In genomic region chrX:46836701-46837542, GRCh38 we compare ENCODE assay signal across 8 cellular contexts. TPM values are rescaled to one million over a fixed set of nuclear protein-coding genes. Genes with fewer than 3 reads are reported as not detected.
A peak's percentile ranks its signal among the peaks of the same experiment; 100 is the strongest.
DNase-seq lines count a peak whose midpoint lies in the region; ATAC-seq and TF ChIP-seq lines count a peak whose summit lies in the region.

TSS of gene RP2 (plus strand) at chrX:46837043. CDS start at chrX:46837101, 58 bp downstream.

- BruUV-seq in PC-9 (replicated peaks; lab: Mats Ljungman, UMichigan), result TSS peak; percentile 59

- no peaks in the 10 kb centered on the region for H3K27me3 ChIP-seq in PC-9 (ENCODE audit: insufficient read depth, low read depth)
- no peaks in the 10 kb centered on the region for H3K27me3 ChIP-seq in esophagus (ENCODE audit: control insufficient read depth in 1 of 2, insufficient read depth in 2 of 2, low read length in 2 of 2)
- H3K27me3 ChIP-seq in mucosa of rectum (ENCODE audit: control insufficient read depth in 2 of 2, insufficient read depth in 2 of 2, low read length in 2 of 2), result no peaks in the 10 kb centered on the region

- 1 to 24% methylated on average over 66 to 71 of the region's 71 CpGs for WGBS in esophagus, 2 donors

- H3K4me3 ChIP-seq in PC-9 (peak within 1 kb of the TSS; percentile 65), esophagus (ENCODE audit: low read depth in 1 of 2, low read length in 2 of 2) (peak within 1 kb of the TSS; percentile 60 to 81), mucosa of rectum (ENCODE audit: low read length in 2 of 2) (peak within 1 kb of the TSS; percentile 87 to 88)

- POLR2A ChIA-PET in PC-9 (lab: Charles Lee; ENCODE audit: unreplicated experiment), result interaction anchor here (0.5 to 0.7 kb wide), 3 partner anchors 59 to 1964 kb away, joined by 3 read pairs; partner anchors contain the start of gene KDM6A

- H3K9ac ChIP-seq in mucosa of rectum (ENCODE audit: low read depth in 1 of 2, low read length in 2 of 2), result peak within 1 kb of the TSS; percentile 84 to 95

- no peak for TF ChIP-seq CTCF in PC-9 (conservative IDR thresholded peaks at IDR 0.05)

- H3K9me3 ChIP-seq in PC-9 (ENCODE audit: insufficient read depth, low read depth) (no peaks in the 10 kb centered on the region), esophagus (ENCODE audit: control insufficient read depth in 2 of 2, insufficient read depth in 1 of 2, low read depth in 1 of 2, low read length in 1 of 2) (no peaks in the 10 kb centered on the region), mucosa of rectum (ENCODE audit: control insufficient read depth in 2 of 2, low read length in 2 of 2) (peaks cover 0 to 2% of the 10 kb centered on the region in 2 donors)

- no peak within 1 kb of the TSS for H2AFZ ChIP-seq in PC-9

- peak; percentile 87 for ATAC-seq in GM21619 (IDR thresholded peaks at IDR 0.05; ENCODE audit: unreplicated experiment)
- peak; percentile 97 to 98 for ATAC-seq in activated T-cell treated with anti-CD3 and anti-CD28 coated beads, Interleukin-2, amount 50 U/mL, for 4 hours

- no peak for TF ChIP-seq RAD21 in Ishikawa (IDR thresholded peaks at IDR 0.05; ENCODE audit: low read depth)

- H3K4me1 Mint-ChIP-seq in activated T-cell treated with anti-CD3 and anti-CD28 coated beads, Interleukin-2, amount 50 U/mL, for 4 hours (ENCODE audit: low read depth), result peaks cover 7% of the 10 kb centered on the region

- H3K27me3 Mint-ChIP-seq in activated T-cell treated with anti-CD3 and anti-CD28 coated beads, Interleukin-2, amount 50 U/mL, for 4 hours (ENCODE audit: low read depth), result no peaks in the 10 kb centered on the region

- no peaks in the 10 kb centered on the region for H3K36me3 Mint-ChIP-seq in activated T-cell treated with anti-CD3 and anti-CD28 coated beads, Interleukin-2, amount 50 U/mL, for 4 hours (ENCODE audit: insufficient read depth)

- no peaks in the 10 kb centered on the region for H4K20me1 ChIP-seq in PC-9 (ENCODE audit: insufficient read depth)

- no peaks in the 10 kb centered on the region for H3F3A ChIP-seq in PC-9 (ENCODE audit: insufficient read depth, low read depth)

- peak within 1 kb of the TSS; percentile 68 for H3K27ac ChIP-seq in PC-9
- H3K27ac ChIP-seq in esophagus (ENCODE audit: low read depth in 2 of 2, low read length in 1 of 2), result peak within 1 kb of the TSS; percentile 86 to 96
- peak within 1 kb of the TSS; percentile 92 to 95 for H3K27ac ChIP-seq in mucosa of rectum (ENCODE audit: low read depth in 2 of 2, low read length in 2 of 2)

- H3K4me3 Mint-ChIP-seq in activated T-cell treated with anti-CD3 and anti-CD28 coated beads, Interleukin-2, amount 50 U/mL, for 4 hours, result peak within 1 kb of the TSS; percentile 97

- peaks cover 41% of the 10 kb centered on the region for H3K79me2 ChIP-seq in PC-9 (ENCODE audit: low read depth)

- H3K4me1 ChIP-seq in PC-9 (replicated peaks; ENCODE audit: insufficient read depth) (no peaks in the 10 kb centered on the region; the same call in 1 of the 2 replicates), esophagus (ENCODE audit: control insufficient read depth in 2 of 2, insufficient read depth in 2 of 2, low read length in 1 of 2) (peaks cover 0 to 2% of the 10 kb centered on the region in 2 donors), mucosa of rectum (ENCODE audit: control insufficient read depth in 2 of 2, insufficient read depth in 2 of 2, low read length in 2 of 2) (peaks cover 0 to 3% of the 10 kb centered on the region in 2 donors)

- DNase-seq in DMS153 treated with DMSO at 0.1 percent for 48 hours (lab: John Stamatoyannopoulos, UW; ENCODE audit: unreplicated experiment) (peak; percentile 55), PC-9 (peak; percentile 81 to 83)
- DNase-seq in activated T-cell treated with anti-CD3 and anti-CD28 coated beads, Interleukin-2, amount 50 U/mL, for 4 hours, result peak; percentile 81
- peak; percentile 72 to 82 for DNase-seq in stimulated activated CD8-positive, alpha-beta memory T cell treated with anti-CD3 and anti-CD28 coated beads, Interleukin-4, amount 100 ng/mL, for 4 hours (ENCODE audit: low read depth in 2 of 2, low spot score in 1 of 2)

- H3K9me2 ChIP-seq in PC-9 (ENCODE audit: insufficient read depth), result no peaks in the 10 kb centered on the region

- TF ChIP-seq EP300 in Ishikawa (IDR thresholded peaks at IDR 0.05; ENCODE audit: borderline replicate concordance), result no peak

- H3K9me3 Mint-ChIP-seq in activated T-cell treated with anti-CD3 and anti-CD28 coated beads, Interleukin-2, amount 50 U/mL, for 4 hours, result no peaks in the 10 kb centered on the region

- peak within 1 kb of the TSS; percentile 72 for H3K4me2 ChIP-seq in PC-9

- CTCF ChIA-PET in PC-9 (lab: Charles Lee), result no interaction called here

- no peaks in the 10 kb centered on the region for H3K36me3 ChIP-seq in PC-9 (ENCODE audit: low read depth)
- H3K36me3 ChIP-seq in esophagus (ENCODE audit: control insufficient read depth in 2 of 2, insufficient read depth in 2 of 2, low read length in 1 of 2), result no peaks in the 10 kb centered on the region
- H3K36me3 ChIP-seq in mucosa of rectum (ENCODE audit: control insufficient read depth in 2 of 2, insufficient read depth in 2 of 2, low read length in 2 of 2), result no peaks in the 10 kb centered on the region

- intact Hi-C loops in PC-9 (cut with micrococcal nuclease; ENCODE audit: unreplicated experiment), result loop anchor here (2.0 kb wide), 1 partner anchor 78 kb away; the partner anchor contains the start of gene SLC9A7

TF ChIP-seq in Ishikawa, 13 proteins besides CTCF, POLR2A, EP300 and RAD21:
- peak; percentile 59; the same call in 1 of the 2 replicates for TF ChIP-seq TAF1 (IDR thresholded peaks at IDR 0.05; ENCODE audit: low read depth)
- TF ChIP-seq NFIC (IDR thresholded peaks at IDR 0.05), result no peak
- TF ChIP-seq FOXM1 (IDR thresholded peaks at IDR 0.05; ENCODE audit: borderline replicate concordance, low read depth), result no peak
- TF ChIP-seq ZBTB7A (IDR thresholded peaks at IDR 0.05; ENCODE audit: low read depth), result 0 out of 2 replicates have a peak, but pooled peaks have one; percentile 48
- TF ChIP-seq, protein P1, sequence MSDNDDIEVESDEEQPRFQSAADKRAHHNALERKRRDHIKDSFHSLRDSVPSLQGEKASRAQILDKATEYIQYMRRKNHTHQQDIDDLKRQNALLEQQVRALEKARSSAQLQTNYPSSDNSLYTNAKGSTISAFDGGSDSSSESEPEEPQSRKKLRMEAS (IDR thresholded peaks at IDR 0.05), result peak; percentile 63

RNA-seq across cellular contexts. Expression of gene RP2, which starts in this region (rescaled TPM):
- 7.8 and 11.2 TPM in 2 replicates for total RNA-seq in PC-9 (2021)
- 1 to 10 TPM; 4.7 to 5.5 (median 4.9) TPM for total RNA-seq in activated T-cell treated with anti-CD3 and anti-CD28 coated beads, Interleukin-2, amount 50 U/mL, for 4 hours
- polyA plus RNA-seq in esophagus, result 1 to 10 TPM; 5.2 to 6.6 TPM

Comparison
In these comparisons a context has a peak if more than half of its experiments do, and no peak if none do; other contexts are left out.
1. Peak in every context shown above with its lines: DNase-seq, ATAC-seq, H3K4me3 ChIP-seq and H3K27ac ChIP-seq.